1 cellular context compared by ENCODE assay signal in the genomic region with DNA sequence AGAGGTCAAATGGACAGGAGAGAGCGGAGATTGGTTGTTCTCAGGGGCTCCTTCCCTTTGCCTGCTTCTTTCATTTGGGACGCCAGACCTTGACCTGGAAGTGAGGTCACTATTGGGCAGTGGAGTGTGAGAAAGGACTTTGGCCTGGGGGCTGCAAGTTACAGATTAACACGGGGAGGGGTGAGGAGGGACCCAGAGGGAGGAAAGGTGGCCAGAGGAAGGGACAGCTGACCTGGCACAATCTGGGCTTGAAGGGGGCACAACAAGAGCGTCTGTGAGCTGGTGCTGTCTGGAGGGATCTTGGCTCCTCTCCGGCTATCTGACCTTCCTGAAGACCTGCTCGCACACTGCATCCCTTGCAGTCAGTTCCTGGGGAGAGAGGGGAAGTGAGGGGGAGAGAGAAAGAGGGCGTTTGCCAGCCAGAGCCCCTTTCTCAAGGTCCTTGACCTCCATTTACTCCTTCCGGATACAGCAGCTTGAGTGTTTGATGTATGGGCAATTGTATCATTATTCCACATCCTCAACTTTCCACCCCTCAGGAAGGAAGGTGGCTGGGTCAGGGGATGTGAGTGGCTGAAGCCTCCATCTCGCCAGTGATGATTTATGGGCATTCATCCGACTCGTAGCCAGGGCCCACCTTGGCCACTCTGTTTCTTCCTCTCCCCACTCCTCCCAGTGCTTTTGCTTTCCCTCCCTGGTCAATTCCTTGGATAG.
TF ChIP-seq lines count a peak whose summit lies in the region.

No MANE protein-coding gene starts in this region.

TF ChIP-seq in HepG2, 621 proteins besides CTCF, POLR2A, EP300 and RAD21 (continued from another document and continues in another):
- TF ChIP-seq ZBTB37 (CRISPR knock-in tag; IDR thresholded peaks at IDR 0.05) (no peak), NR3C1 (CRISPR knock-in tag; IDR thresholded peaks at IDR 0.05) (no peak), ZNF225 (CRISPR knock-in tag; IDR thresholded peaks at IDR 0.05) (no peak), ATF7-NPFF (CRISPR knock-in tag; IDR thresholded peaks at IDR 0.05; ENCODE audit: low read depth) (no peak), DMAP1 (CRISPR knock-in tag; IDR thresholded peaks at IDR 0.05) (no peak), CHD2 (IDR thresholded peaks at IDR 0.05; ENCODE audit: low read depth, low read length) (no peak), BRD4 (CRISPR knock-in tag; IDR thresholded peaks at IDR 0.05) (no peak), KMT2B (CRISPR knock-in tag; IDR thresholded peaks at IDR 0.05) (0 out of 2 replicates have a peak, but pooled peaks have one; percentile 18), PAWR (CRISPR knock-in tag; IDR thresholded peaks at IDR 0.05; ENCODE audit: borderline replicate concordance) (no peak), ZHX2 (IDR thresholded peaks at IDR 0.05; ENCODE audit: low read depth) (no peak), ZHX2 (CRISPR knock-in tag; IDR thresholded peaks at IDR 0.05; ENCODE audit: borderline replicate concordance) (no peak), SMARCC2 (IDR thresholded peaks at IDR 0.05) (no peak), HMG20B (CRISPR knock-in tag; conservative IDR thresholded peaks at IDR 0.05) (no peak), SAP130 (CRISPR knock-in tag; IDR thresholded peaks at IDR 0.05; ENCODE audit: low read depth) (peak; percentile 79), SMAD1 (CRISPR knock-in tag; IDR thresholded peaks at IDR 0.05; ENCODE audit: borderline replicate concordance, low read depth) (no peak), KLF9 (CRISPR knock-in tag; IDR thresholded peaks at IDR 0.05; ENCODE audit: low read depth) (no peak), PRDM4 (CRISPR knock-in tag; IDR thresholded peaks at IDR 0.05; ENCODE audit: borderline replicate concordance) (no peak), ZNF766 (CRISPR knock-in tag; IDR thresholded peaks at IDR 0.05; ENCODE audit: borderline replicate concordance) (no peak), ZSCAN22 (CRISPR knock-in tag; IDR thresholded peaks at IDR 0.05) (no peak), ZNF569 (CRISPR knock-in tag; IDR thresholded peaks at IDR 0.05; ENCODE audit: borderline replicate concordance) (no peak), MIXL1 (CRISPR knock-in tag; IDR thresholded peaks at IDR 0.05) (peak; percentile 69; the same call in 1 of the 2 replicates), SMC3 (IDR thresholded peaks at IDR 0.05; ENCODE audit: low read length) (no peak), USF2 (IDR thresholded peaks at IDR 0.05; ENCODE audit: low read depth, low read length) (no peak), USF2 (CRISPR knock-in tag; IDR thresholded peaks at IDR 0.05; ENCODE audit: borderline replicate concordance) (no peak), MTERF4 (CRISPR knock-in tag; IDR thresholded peaks at IDR 0.05) (no peak), TCF12 (IDR thresholded peaks at IDR 0.05) (no peak), TCF12 (CRISPR knock-in tag; IDR thresholded peaks at IDR 0.05) (no peak), ZNF672 (CRISPR knock-in tag; IDR thresholded peaks at IDR 0.05) (no peak), ZNF749 (CRISPR knock-in tag; IDR thresholded peaks at IDR 0.05; ENCODE audit: borderline replicate concordance) (no peak), CREBL2 (CRISPR knock-in tag; IDR thresholded peaks at IDR 0.05; ENCODE audit: borderline replicate concordance) (no peak), ZNF720 (CRISPR knock-in tag; IDR thresholded peaks at IDR 0.05) (no peak), ZNF598 (CRISPR knock-in tag; IDR thresholded peaks at IDR 0.05; ENCODE audit: borderline replicate concordance) (no peak), BCL3 (CRISPR knock-in tag; IDR thresholded peaks at IDR 0.05) (no peak), ONECUT2 (CRISPR knock-in tag; IDR thresholded peaks at IDR 0.05) (peak; percentile 41; the same call in 1 of the 2 replicates), NFIB (CRISPR knock-in tag; IDR thresholded peaks at IDR 0.05; ENCODE audit: borderline replicate concordance) (no peak), HOXA7 (CRISPR knock-in tag; IDR thresholded peaks at IDR 0.05) (no peak), SMYD3 (CRISPR knock-in tag; IDR thresholded peaks at IDR 0.05) (no peak)
- TF ChIP-seq, protein P1, sequence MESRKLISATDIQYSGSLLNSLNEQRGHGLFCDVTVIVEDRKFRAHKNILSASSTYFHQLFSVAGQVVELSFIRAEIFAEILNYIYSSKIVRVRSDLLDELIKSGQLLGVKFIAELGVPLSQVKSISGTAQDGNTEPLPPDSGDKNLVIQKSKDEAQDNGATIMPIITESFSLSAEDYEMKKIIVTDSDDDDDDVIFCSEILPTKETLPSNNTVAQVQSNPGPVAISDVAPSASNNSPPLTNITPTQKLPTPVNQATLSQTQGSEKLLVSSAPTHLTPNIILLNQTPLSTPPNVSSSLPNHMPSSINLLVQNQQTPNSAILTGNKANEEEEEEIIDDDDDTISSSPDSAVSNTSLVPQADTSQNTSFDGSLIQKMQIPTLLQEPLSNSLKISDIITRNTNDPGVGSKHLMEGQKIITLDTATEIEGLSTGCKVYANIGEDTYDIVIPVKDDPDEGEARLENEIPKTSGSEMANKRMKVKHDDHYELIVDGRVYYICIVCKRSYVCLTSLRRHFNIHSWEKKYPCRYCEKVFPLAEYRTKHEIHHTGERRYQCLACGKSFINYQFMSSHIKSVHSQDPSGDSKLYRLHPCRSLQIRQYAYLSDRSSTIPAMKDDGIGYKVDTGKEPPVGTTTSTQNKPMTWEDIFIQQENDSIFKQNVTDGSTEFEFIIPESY (CRISPR knock-in tag; IDR thresholded peaks at IDR 0.05): no peak
- TF ChIP-seq, protein P2, sequence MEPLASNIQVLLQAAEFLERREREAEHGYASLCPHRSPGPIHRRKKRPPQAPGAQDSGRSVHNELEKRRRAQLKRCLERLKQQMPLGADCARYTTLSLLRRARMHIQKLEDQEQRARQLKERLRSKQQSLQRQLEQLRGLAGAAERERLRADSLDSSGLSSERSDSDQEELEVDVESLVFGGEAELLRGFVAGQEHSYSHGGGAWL (CRISPR knock-in tag; IDR thresholded peaks at IDR 0.05): no peak
- TF ChIP-seq, protein P3, sequence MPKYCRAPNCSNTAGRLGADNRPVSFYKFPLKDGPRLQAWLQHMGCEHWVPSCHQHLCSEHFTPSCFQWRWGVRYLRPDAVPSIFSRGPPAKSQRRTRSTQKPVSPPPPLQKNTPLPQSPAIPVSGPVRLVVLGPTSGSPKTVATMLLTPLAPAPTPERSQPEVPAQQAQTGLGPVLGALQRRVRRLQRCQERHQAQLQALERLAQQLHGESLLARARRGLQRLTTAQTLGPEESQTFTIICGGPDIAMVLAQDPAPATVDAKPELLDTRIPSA (CRISPR knock-in tag; IDR thresholded peaks at IDR 0.05; ENCODE audit: borderline replicate concordance): no peak
- TF ChIP-seq, protein P4, sequence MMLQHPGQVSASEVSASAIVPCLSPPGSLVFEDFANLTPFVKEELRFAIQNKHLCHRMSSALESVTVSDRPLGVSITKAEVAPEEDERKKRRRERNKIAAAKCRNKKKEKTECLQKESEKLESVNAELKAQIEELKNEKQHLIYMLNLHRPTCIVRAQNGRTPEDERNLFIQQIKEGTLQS (CRISPR knock-in tag; IDR thresholded peaks at IDR 0.05): no peak
